ENCODE assay signal across 1 cellular context in genomic region chr4:38730830-38731646, GRCh38.
TF ChIP-seq lines count a peak whose summit lies in the region.

No MANE protein-coding gene starts in this region.

TF ChIP-seq in HepG2, 621 proteins besides CTCF, POLR2A, EP300 and RAD21 (continued from another document):
- TF ChIP-seq TRIM22 (IDR thresholded peaks at IDR 0.05) (no peak), KDM3A (CRISPR knock-in tag; IDR thresholded peaks at IDR 0.05; ENCODE audit: low read depth) (peak; percentile 69; the same call in 1 of the 2 replicates), ZNF331 (CRISPR knock-in tag; IDR thresholded peaks at IDR 0.05) (0 out of 2 replicates have a peak, but pooled peaks have one; percentile 14), YY1 (IDR thresholded peaks at IDR 0.05; ENCODE audit: insufficient read depth, insufficient replicate concordance, low read depth, low read length) (peak; percentile 35), MED8 (CRISPR knock-in tag; IDR thresholded peaks at IDR 0.05; ENCODE audit: insufficient replicate concordance) (peak; percentile 38), SNAPC4 (CRISPR knock-in tag; IDR thresholded peaks at IDR 0.05) (0 out of 2 replicates have a peak, but pooled peaks have one; percentile 55), ZNF800 (CRISPR knock-in tag; IDR thresholded peaks at IDR 0.05) (0 out of 2 replicates have a peak, but pooled peaks have one; percentile 65), ADNP (CRISPR knock-in tag; IDR thresholded peaks at IDR 0.05) (0 out of 2 replicates have a peak, but pooled peaks have one; percentile 43), XRCC5 (optimal IDR thresholded peaks at IDR 0.05; ENCODE audit: low read length) (peak; percentile 59), ETS1 (CRISPR knock-in tag; IDR thresholded peaks at IDR 0.05) (no peak), CREM (IDR thresholded peaks at IDR 0.05) (no peak), CREM (CRISPR knock-in tag; IDR thresholded peaks at IDR 0.05) (no peak), DR1 (CRISPR knock-in tag; IDR thresholded peaks at IDR 0.05) (no peak), ZNF782 (CRISPR knock-in tag; IDR thresholded peaks at IDR 0.05; ENCODE audit: borderline replicate concordance) (0 out of 2 replicates have a peak, but pooled peaks have one; percentile 18), SNAI1 (CRISPR knock-in tag; IDR thresholded peaks at IDR 0.05; ENCODE audit: borderline replicate concordance) (peak; percentile 74; the same call in 1 of the 2 replicates), ERF (CRISPR knock-in tag; IDR thresholded peaks at IDR 0.05) (no peak), SALL1 (CRISPR knock-in tag; IDR thresholded peaks at IDR 0.05) (peak; percentile 59), ZNF784 (CRISPR knock-in tag; IDR thresholded peaks at IDR 0.05; ENCODE audit: borderline replicate concordance) (peak; percentile 58; the same call in 1 of the 2 replicates), HOXA3 (CRISPR knock-in tag; IDR thresholded peaks at IDR 0.05) (no peak), TEAD3 (CRISPR knock-in tag; optimal IDR thresholded peaks at IDR 0.05; ENCODE audit: borderline replicate concordance) (peak; percentile 50), ZNF766 (CRISPR knock-in tag; IDR thresholded peaks at IDR 0.05; ENCODE audit: borderline replicate concordance) (peak; percentile 45; the same call in 1 of the 2 replicates), CBFB (CRISPR knock-in tag; IDR thresholded peaks at IDR 0.05) (peak; percentile 57; the same call in 1 of the 2 replicates), SIX1 (CRISPR knock-in tag; IDR thresholded peaks at IDR 0.05; ENCODE audit: borderline replicate concordance) (no peak), CAMTA2 (CRISPR knock-in tag; IDR thresholded peaks at IDR 0.05; ENCODE audit: borderline replicate concordance) (0 out of 2 replicates have a peak, but pooled peaks have one; percentile 45), MAX (IDR thresholded peaks at IDR 0.05) (peak; percentile 78), NCOA2 (CRISPR knock-in tag; IDR thresholded peaks at IDR 0.05) (peak; percentile 10; the same call in 1 of the 2 replicates), NR2F6 (IDR thresholded peaks at IDR 0.05) (peak; percentile 46), NR2F6 (CRISPR knock-in tag; IDR thresholded peaks at IDR 0.05) (peak; percentile 46; the same call in 1 of the 2 replicates), ASH2L (IDR thresholded peaks at IDR 0.05; ENCODE audit: insufficient read length, low read depth, low read length) (peak; percentile 34), GMEB1 (CRISPR knock-in tag; IDR thresholded peaks at IDR 0.05; ENCODE audit: borderline replicate concordance) (peak; percentile 31; the same call in 1 of the 2 replicates), HNF4A (CRISPR knock-in tag; IDR thresholded peaks at IDR 0.05) (peak; percentile 36; the same call in 1 of the 2 replicates)
